ENCODE assay signal across 1 cellular context in genomic region chr5:150038547-150038946, GRCh38.
TF ChIP-seq lines count a peak whose summit lies in the region.

No MANE protein-coding gene starts in this region.

TF ChIP-seq in SK-N-SH treated with all-trans-retinoic acid at 6 μM for 48 hours, 23 proteins besides CTCF, POLR2A, EP300 and RAD21 (continued from another document):
- no peak for TF ChIP-seq CSRNP3 (CRISPR knock-in tag; IDR thresholded peaks at IDR 0.05)
- no peak for TF ChIP-seq OSR1 (CRISPR knock-in tag; IDR thresholded peaks at IDR 0.05)
- TF ChIP-seq SNAI2 (CRISPR knock-in tag; IDR thresholded peaks at IDR 0.05): no peak
